1 cellular context compared by ENCODE assay signal in the genomic region with DNA sequence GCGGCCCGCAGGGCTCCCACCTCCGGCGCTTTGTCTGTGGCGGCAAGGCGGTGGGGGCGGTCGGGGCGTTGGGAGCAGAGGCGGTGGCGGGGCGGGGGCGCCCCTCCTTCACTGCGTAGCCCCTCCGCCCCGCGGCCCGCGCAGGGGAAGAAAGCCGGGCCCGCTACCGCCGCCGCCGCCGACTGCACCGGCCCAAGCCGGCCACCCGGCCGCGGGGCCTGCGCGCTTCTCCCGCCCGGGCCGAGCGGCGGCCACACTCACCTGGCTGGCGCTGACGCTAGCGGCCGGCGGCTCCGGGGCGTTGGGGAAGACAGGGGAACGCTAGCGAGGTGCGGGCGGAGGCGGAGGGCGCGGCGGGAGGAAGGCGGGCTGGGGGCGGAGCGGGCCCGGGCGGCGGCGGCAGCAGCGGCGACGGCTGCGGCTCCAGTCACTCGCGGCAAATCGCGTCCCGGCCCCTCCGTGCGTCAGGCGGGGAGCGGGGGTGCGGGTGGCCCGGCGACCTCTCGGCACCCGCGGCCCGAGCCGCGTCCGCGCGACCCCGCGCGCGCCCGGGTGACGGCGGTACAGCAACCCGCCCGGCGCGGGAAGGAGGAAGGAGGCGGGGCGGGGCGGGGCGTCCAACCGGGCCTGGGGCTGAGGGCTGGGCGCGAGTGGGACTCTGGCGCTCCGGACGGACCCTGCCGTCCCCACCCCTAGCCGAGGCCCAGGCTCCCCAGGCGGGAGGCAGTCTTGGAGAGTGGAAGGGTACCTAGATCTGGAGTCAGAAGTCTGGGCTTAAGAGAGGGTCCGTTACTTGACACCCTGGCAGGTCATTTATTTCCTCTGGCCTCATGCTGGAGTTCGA.
TF ChIP-seq lines count a peak whose summit lies in the region.

A gene with protein sequence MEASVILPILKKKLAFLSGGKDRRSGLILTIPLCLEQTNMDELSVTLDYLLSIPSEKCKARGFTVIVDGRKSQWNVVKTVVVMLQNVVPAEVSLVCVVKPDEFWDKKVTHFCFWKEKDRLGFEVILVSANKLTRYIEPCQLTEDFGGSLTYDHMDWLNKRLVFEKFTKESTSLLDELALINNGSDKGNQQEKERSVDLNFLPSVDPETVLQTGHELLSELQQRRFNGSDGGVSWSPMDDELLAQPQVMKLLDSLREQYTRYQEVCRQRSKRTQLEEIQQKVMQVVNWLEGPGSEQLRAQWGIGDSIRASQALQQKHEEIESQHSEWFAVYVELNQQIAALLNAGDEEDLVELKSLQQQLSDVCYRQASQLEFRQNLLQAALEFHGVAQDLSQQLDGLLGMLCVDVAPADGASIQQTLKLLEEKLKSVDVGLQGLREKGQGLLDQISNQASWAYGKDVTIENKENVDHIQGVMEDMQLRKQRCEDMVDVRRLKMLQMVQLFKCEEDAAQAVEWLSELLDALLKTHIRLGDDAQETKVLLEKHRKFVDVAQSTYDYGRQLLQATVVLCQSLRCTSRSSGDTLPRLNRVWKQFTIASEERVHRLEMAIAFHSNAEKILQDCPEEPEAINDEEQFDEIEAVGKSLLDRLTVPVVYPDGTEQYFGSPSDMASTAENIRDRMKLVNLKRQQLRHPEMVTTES (minus strand): TSS at position 595 of the 844 bp plus-strand sequence. CDS start 72,991 bp downstream, outside the sequence.

TF ChIP-seq in HepG2, 621 proteins besides CTCF, POLR2A, EP300 and RAD21 (continued from another document and continues in another):
- TF ChIP-seq, protein P1, sequence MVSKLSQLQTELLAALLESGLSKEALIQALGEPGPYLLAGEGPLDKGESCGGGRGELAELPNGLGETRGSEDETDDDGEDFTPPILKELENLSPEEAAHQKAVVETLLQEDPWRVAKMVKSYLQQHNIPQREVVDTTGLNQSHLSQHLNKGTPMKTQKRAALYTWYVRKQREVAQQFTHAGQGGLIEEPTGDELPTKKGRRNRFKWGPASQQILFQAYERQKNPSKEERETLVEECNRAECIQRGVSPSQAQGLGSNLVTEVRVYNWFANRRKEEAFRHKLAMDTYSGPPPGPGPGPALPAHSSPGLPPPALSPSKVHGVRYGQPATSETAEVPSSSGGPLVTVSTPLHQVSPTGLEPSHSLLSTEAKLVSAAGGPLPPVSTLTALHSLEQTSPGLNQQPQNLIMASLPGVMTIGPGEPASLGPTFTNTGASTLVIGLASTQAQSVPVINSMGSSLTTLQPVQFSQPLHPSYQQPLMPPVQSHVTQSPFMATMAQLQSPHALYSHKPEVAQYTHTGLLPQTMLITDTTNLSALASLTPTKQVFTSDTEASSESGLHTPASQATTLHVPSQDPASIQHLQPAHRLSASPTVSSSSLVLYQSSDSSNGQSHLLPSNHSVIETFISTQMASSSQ (IDR thresholded peaks at IDR 0.05; ENCODE audit: low read depth) = no peak
- TF ChIP-seq, protein P1 (CRISPR knock-in tag; IDR thresholded peaks at IDR 0.05; ENCODE audit: borderline replicate concordance) = no peak
- TF ChIP-seq ZNF234 (CRISPR knock-in tag; conservative IDR thresholded peaks at IDR 0.05) (no peak), ZNF562 (CRISPR knock-in tag; IDR thresholded peaks at IDR 0.05; ENCODE audit: borderline replicate concordance) (no peak), ZNF230 (CRISPR knock-in tag; IDR thresholded peaks at IDR 0.05) (0 out of 2 replicates have a peak, but pooled peaks have one; percentile 32), PLRG1 (conservative IDR thresholded peaks at IDR 0.05) (no peak), HOXA3 (CRISPR knock-in tag; IDR thresholded peaks at IDR 0.05) (peak; percentile 69), ETV5 (CRISPR knock-in tag; IDR thresholded peaks at IDR 0.05; ENCODE audit: borderline replicate concordance) (no peak), ELF3 (CRISPR knock-in tag; IDR thresholded peaks at IDR 0.05) (peak; percentile 73), SRSF4 (IDR thresholded peaks at IDR 0.05; ENCODE audit: low read depth, low read length, poor library complexity, severe bottlenecking) (no peak), SALL1 (CRISPR knock-in tag; IDR thresholded peaks at IDR 0.05) (peak; percentile 70), FOXK2 (IDR thresholded peaks at IDR 0.05) (no peak), PHB2 (IDR thresholded peaks at IDR 0.05; ENCODE audit: partially characterized antibody) (no peak), AKAP8 (CRISPR knock-in tag; IDR thresholded peaks at IDR 0.05) (no peak), ZNF891 (CRISPR knock-in tag; IDR thresholded peaks at IDR 0.05) (no peak; the same call in 1 of the 2 replicates), YEATS4 (CRISPR knock-in tag; IDR thresholded peaks at IDR 0.05; ENCODE audit: borderline replicate concordance) (peak; percentile 61; the same call in 1 of the 2 replicates), SATB2 (CRISPR knock-in tag; IDR thresholded peaks at IDR 0.05) (no peak), GLI4 (CRISPR knock-in tag; IDR thresholded peaks at IDR 0.05; ENCODE audit: borderline replicate concordance) (no peak), SALL2 (CRISPR knock-in tag; IDR thresholded peaks at IDR 0.05) (no peak), ZNF367 (CRISPR knock-in tag; IDR thresholded peaks at IDR 0.05; ENCODE audit: borderline replicate concordance) (no peak; the same call in 1 of the 2 replicates), ZSCAN12 (CRISPR knock-in tag; IDR thresholded peaks at IDR 0.05) (no peak), MTA3 (CRISPR knock-in tag; IDR thresholded peaks at IDR 0.05) (no peak), GATAD2A (CRISPR knock-in tag; IDR thresholded peaks at IDR 0.05) (peak; percentile 50; the same call in 1 of the 2 replicates), ZFP36L1 (CRISPR knock-in tag; IDR thresholded peaks at IDR 0.05) (0 out of 2 replicates have a peak, but pooled peaks have one; percentile 62), ZNF24 (IDR thresholded peaks at IDR 0.05) (no peak), RFXAP (CRISPR knock-in tag; IDR thresholded peaks at IDR 0.05; ENCODE audit: borderline replicate concordance) (peak; percentile 65; the same call in 1 of the 2 replicates), ZNF761 (CRISPR knock-in tag; conservative IDR thresholded peaks at IDR 0.05) (peak; percentile 84; the same call in 1 of the 2 replicates), ZNF605 (CRISPR knock-in tag; IDR thresholded peaks at IDR 0.05) (peak; percentile 86)
- TF ChIP-seq, protein P2, sequence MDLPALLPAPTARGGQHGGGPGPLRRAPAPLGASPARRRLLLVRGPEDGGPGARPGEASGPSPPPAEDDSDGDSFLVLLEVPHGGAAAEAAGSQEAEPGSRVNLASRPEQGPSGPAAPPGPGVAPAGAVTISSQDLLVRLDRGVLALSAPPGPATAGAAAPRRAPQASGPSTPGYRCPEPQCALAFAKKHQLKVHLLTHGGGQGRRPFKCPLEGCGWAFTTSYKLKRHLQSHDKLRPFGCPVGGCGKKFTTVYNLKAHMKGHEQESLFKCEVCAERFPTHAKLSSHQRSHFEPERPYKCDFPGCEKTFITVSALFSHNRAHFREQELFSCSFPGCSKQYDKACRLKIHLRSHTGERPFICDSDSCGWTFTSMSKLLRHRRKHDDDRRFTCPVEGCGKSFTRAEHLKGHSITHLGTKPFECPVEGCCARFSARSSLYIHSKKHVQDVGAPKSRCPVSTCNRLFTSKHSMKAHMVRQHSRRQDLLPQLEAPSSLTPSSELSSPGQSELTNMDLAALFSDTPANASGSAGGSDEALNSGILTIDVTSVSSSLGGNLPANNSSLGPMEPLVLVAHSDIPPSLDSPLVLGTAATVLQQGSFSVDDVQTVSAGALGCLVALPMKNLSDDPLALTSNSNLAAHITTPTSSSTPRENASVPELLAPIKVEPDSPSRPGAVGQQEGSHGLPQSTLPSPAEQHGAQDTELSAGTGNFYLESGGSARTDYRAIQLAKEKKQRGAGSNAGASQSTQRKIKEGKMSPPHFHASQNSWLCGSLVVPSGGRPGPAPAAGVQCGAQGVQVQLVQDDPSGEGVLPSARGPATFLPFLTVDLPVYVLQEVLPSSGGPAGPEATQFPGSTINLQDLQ (CRISPR knock-in tag; IDR thresholded peaks at IDR 0.05) = peak; percentile 77; the same call in 1 of the 2 replicates
- TF ChIP-seq, protein P3, sequence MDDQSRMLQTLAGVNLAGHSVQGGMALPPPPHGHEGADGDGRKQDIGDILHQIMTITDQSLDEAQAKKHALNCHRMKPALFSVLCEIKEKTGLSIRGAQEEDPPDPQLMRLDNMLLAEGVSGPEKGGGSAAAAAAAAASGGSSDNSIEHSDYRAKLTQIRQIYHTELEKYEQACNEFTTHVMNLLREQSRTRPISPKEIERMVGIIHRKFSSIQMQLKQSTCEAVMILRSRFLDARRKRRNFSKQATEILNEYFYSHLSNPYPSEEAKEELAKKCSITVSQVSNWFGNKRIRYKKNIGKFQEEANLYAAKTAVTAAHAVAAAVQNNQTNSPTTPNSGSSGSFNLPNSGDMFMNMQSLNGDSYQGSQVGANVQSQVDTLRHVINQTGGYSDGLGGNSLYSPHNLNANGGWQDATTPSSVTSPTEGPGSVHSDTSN (CRISPR knock-in tag; IDR thresholded peaks at IDR 0.05; ENCODE audit: borderline replicate concordance) = no peak
- TF ChIP-seq, protein P4, sequence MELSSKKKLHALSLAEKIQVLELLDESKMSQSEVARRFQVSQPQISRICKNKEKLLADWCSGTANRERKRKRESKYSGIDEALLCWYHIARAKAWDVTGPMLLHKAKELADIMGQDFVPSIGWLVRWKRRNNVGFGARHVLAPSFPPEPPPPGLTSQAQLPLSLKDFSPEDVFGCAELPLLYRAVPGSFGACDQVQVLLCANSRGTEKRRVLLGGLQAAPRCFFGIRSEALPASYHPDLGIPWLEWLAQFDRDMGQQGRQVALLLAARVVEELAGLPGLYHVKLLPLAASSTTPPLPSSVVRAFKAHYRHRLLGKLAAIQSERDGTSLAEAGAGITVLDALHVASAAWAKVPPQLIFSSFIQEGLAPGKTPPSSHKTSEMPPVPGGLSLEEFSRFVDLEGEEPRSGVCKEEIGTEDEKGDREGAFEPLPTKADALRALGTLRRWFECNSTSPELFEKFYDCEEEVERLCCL (CRISPR knock-in tag; IDR thresholded peaks at IDR 0.05; ENCODE audit: borderline replicate concordance) = no peak
- TF ChIP-seq, protein P5, sequence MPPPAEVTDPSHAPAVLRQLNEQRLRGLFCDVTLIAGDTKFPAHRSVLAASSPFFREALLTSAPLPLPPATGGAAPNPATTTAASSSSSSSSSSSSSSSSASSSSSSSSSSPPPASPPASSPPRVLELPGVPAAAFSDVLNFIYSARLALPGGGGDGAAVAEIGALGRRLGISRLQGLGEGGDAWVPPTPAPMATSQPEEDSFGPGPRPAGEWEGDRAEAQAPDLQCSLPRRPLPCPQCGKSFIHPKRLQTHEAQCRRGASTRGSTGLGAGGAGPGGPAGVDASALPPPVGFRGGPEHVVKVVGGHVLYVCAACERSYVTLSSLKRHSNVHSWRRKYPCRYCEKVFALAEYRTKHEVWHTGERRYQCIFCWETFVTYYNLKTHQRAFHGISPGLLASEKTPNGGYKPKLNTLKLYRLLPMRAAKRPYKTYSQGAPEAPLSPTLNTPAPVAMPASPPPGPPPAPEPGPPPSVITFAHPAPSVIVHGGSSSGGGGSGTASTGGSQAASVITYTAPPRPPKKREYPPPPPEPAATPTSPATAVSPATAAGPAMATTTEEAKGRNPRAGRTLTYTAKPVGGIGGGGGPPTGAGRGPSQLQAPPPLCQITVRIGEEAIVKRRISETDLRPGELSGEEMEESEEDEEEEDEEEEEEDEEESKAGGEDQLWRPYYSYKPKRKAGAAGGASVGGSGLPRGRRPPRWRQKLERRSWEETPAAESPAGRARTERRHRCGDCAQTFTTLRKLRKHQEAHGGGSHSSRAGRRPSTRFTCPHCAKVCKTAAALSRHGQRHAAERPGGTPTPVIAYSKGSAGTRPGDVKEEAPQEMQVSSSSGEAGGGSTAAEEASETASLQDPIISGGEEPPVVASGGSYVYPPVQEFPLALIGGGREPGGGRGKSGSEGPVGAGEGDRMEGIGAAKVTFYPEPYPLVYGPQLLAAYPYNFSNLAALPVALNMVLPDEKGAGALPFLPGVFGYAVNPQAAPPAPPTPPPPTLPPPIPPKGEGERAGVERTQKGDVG (CRISPR knock-in tag; IDR thresholded peaks at IDR 0.05; ENCODE audit: borderline replicate concordance) = 0 out of 2 replicates have a peak, but pooled peaks have one; percentile 51
- TF ChIP-seq, protein P6, sequence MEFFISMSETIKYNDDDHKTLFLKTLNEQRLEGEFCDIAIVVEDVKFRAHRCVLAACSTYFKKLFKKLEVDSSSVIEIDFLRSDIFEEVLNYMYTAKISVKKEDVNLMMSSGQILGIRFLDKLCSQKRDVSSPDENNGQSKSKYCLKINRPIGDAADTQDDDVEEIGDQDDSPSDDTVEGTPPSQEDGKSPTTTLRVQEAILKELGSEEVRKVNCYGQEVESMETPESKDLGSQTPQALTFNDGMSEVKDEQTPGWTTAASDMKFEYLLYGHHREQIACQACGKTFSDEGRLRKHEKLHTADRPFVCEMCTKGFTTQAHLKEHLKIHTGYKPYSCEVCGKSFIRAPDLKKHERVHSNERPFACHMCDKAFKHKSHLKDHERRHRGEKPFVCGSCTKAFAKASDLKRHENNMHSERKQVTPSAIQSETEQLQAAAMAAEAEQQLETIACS (CRISPR knock-in tag; IDR thresholded peaks at IDR 0.05) = peak; percentile 89
- TF ChIP-seq, protein P7, sequence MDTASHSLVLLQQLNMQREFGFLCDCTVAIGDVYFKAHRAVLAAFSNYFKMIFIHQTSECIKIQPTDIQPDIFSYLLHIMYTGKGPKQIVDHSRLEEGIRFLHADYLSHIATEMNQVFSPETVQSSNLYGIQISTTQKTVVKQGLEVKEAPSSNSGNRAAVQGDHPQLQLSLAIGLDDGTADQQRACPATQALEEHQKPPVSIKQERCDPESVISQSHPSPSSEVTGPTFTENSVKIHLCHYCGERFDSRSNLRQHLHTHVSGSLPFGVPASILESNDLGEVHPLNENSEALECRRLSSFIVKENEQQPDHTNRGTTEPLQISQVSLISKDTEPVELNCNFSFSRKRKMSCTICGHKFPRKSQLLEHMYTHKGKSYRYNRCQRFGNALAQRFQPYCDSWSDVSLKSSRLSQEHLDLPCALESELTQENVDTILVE (CRISPR knock-in tag; IDR thresholded peaks at IDR 0.05) = no peak; the same call in 1 of the 2 replicates
- TF ChIP-seq, protein P8, sequence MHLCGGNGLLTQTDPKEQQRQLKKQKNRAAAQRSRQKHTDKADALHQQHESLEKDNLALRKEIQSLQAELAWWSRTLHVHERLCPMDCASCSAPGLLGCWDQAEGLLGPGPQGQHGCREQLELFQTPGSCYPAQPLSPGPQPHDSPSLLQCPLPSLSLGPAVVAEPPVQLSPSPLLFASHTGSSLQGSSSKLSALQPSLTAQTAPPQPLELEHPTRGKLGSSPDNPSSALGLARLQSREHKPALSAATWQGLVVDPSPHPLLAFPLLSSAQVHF (CRISPR knock-in tag; IDR thresholded peaks at IDR 0.05) = no peak
- TF ChIP-seq, protein P9, sequence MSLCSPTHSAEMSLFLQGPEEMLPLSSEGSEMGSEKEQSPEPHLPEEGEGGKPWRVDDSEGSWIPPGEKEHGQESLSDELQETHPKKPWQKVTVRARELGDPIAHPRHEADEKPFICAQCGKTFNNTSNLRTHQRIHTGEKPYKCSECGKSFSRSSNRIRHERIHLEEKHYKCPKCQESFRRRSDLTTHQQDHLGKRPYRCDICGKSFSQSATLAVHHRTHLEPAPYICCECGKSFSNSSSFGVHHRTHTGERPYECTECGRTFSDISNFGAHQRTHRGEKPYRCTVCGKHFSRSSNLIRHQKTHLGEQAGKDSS (CRISPR knock-in tag; IDR thresholded peaks at IDR 0.05; ENCODE audit: borderline replicate concordance, low read depth) = peak; percentile 57; the same call in 1 of the 2 replicates
